In the genomic region with DNA sequence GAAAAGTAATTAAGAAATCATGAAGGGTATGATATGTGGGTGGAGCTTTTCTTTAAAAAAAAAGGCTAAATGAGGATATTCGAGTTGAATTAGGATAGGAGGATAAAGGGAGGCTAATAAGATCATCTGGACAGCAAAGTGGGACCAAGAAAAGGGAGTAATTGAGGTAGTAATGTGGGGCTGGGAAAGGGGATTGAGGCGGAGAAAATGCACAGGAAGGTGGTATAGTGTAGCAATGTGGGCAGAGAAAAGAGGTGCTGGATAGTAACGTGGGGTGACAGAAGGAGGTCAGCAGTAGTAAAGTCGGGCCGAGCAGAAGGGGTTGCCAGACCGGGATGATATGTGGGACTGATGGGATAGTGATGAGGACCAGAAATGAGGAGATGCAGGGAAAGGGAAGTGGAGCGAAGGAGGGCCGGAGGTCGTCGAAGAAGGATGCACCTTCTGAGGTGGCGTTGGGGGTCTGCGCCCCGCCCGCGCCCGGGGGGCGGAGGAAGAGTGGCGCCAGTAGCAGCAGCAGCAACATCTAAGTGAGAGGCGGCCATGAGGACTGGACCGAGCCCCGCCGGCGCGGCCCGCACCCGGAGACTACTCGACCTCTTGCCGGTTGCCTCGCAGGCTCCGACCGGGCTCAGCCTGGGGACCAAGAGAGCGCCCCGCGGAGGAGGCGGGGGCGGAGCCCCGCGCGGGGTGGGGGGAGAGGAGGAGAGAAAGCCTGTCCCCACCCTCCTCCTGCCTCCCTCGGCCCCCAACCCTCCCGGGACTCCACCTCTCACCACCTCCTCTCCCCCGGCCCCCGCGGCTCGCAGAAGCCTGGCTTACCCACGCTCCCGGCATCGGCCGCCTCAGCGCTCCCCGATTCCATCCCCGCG, we compare ENCODE assay signal across 8 cellular contexts. TPM values are rescaled to one million over a fixed set of nuclear protein-coding genes. Genes with fewer than 3 reads are reported as not detected.
DNase-seq lines count a peak whose midpoint lies in the region; TF ChIP-seq lines count a peak whose summit lies in the region.

No MANE protein-coding gene starts in this region.

- peaks cover 29% of the 10 kb centered on the region for H3K4me1 ChIP-seq in CD8-positive, alpha-beta memory T cell (ENCODE audit: insufficient read depth, low read length)
- H3K4me1 ChIP-seq in HAP-1: peaks cover 14% of the 10 kb centered on the region

- H3K36me3 Mint-ChIP-seq in CD8-positive, alpha-beta memory T cell: peaks cover 0 to 2% (median 1%) of the 10 kb centered on the region in 3 donors

- peak overlapping the region; percentile 66 for H3K4me3 ChIP-seq in CD8-positive, alpha-beta memory T cell (ENCODE audit: low read length)
- H3K4me3 ChIP-seq in HAP-1 (peak overlapping the region; percentile 67), epithelial cell of esophagus (ENCODE audit: low read length) (peak overlapping the region; percentile 57)

- CTCF ChIA-PET in CD8-positive, alpha-beta memory T cell (lab: Charles Lee): interaction anchor here (1.0 to 8.4 kb wide), 6 partner anchors 10 to 22 kb away, joined by 4 to 34 read pairs (median 8); no protein-coding TSS in a partner anchor

- H3K27ac Mint-ChIP-seq in CD8-positive, alpha-beta memory T cell: peak overlapping the region; percentile 1 to 93 (median 65)

- peaks cover 3 to 17% of the 10 kb centered on the region in 2 donors for H3K27me3 Mint-ChIP-seq in CD8-positive, alpha-beta memory T cell

- H3K36me3 ChIP-seq in CD8-positive, alpha-beta memory T cell (ENCODE audit: insufficient read depth, low read length): no peaks in the 10 kb centered on the region
- H3K36me3 ChIP-seq in HAP-1 (replicated peaks): no peaks in the 10 kb centered on the region

- peak; percentile 45 to 77 (median 61) for DNase-seq in CD8-positive, alpha-beta memory T cell
- DNase-seq in HAP-1 (ENCODE audit: low spot score in 2 of 2) (peak; percentile 67 to 87), NCI-H2227 treated with DMSO at 0.1 percent for 48 hours (lab: John Stamatoyannopoulos, UW) (peak; percentile 73), epithelial cell of esophagus (ENCODE audit: low read depth) (peak; percentile 40), midbrain (lab: John Stamatoyannopoulos, UW) (peak; percentile 37), mucosa of gallbladder (ENCODE audit: low spot score) (no peak)
- peak; percentile 70 for DNase-seq in activated CD8-positive, alpha-beta memory T cell treated with anti-CD3 and anti-CD28 coated beads, Interleukin-2, amount 50 U/mL, for 4 hours
- DNase-seq in stimulated activated naive CD4-positive, alpha-beta T cell treated with Interleukin-2 at 50 U/mL for 16 hours (lab: John Stamatoyannopoulos, UW): peak; percentile 50

- in situ Hi-C loops in HAP-1 (cut with MboI; ENCODE audit: low sequenced_read_pairs): no loop called here

- peak overlapping the region; percentile 0 for H3K27ac ChIP-seq in CD8-positive, alpha-beta memory T cell (ENCODE audit: low read depth, low read length)

- no peaks in the 10 kb centered on the region for H3K9me3 ChIP-seq in CD8-positive, alpha-beta memory T cell (ENCODE audit: low read length)
- H3K9me3 ChIP-seq in HAP-1: no peaks in the 10 kb centered on the region

- peaks cover 38 to 49% (median 39%) of the 10 kb centered on the region in 3 donors for H3K4me1 Mint-ChIP-seq in CD8-positive, alpha-beta memory T cell

- peak overlapping the region; percentile 83 to 97 (median 89) for H3K4me3 Mint-ChIP-seq in CD8-positive, alpha-beta memory T cell

- POLR2A ChIA-PET in CD8-positive, alpha-beta memory T cell (lab: Charles Lee): interaction anchor here (1.8 kb wide), 1 partner anchor 18 kb away, joined by 9 read pairs; no protein-coding TSS in a partner anchor

- H3K9me3 Mint-ChIP-seq in CD8-positive, alpha-beta memory T cell: no peaks in the 10 kb centered on the region

- no peak for TF ChIP-seq CTCF in epithelial cell of esophagus (IDR thresholded peaks at IDR 0.05; ENCODE audit: insufficient read depth, low read depth, low read length, missing control alignments)

- H3K27me3 ChIP-seq in CD8-positive, alpha-beta memory T cell (ENCODE audit: insufficient read depth, low read length, poor library complexity, severe bottlenecking): peaks cover 4% of the 10 kb centered on the region
- H3K27me3 ChIP-seq in HAP-1 (ENCODE audit: low read depth): no peaks in the 10 kb centered on the region

RNA-seq across cellular contexts. Expression of gene GABBR1, which starts 0.9 kb away (rescaled TPM):
- total RNA-seq in CD8-positive, alpha-beta memory T cell: 1 to 10 TPM; 8.3 to 8.8 TPM
- 0.45 TPM for polyA plus RNA-seq in CD8-positive, alpha-beta memory T cell
- total RNA-seq in mucosa of gallbladder: 52.4 TPM

RNA-seq across cellular contexts. Expression of gene MOG, which starts 24.8 kb away (rescaled TPM):
- not detected for total RNA-seq in CD8-positive, alpha-beta memory T cell
- polyA plus RNA-seq in CD8-positive, alpha-beta memory T cell: not detected
- not detected for total RNA-seq in mucosa of gallbladder

RNA-seq across cellular contexts. Expression of gene OR2H2, which starts 47.2 kb away (rescaled TPM):
- not detected for total RNA-seq in CD8-positive, alpha-beta memory T cell
- not detected for polyA plus RNA-seq in CD8-positive, alpha-beta memory T cell
- total RNA-seq in mucosa of gallbladder: not detected

RNA-seq across cellular contexts. Expression of gene ZFP57, which starts 48.9 kb away (rescaled TPM):
- total RNA-seq in CD8-positive, alpha-beta memory T cell: 1 to 10 TPM; 9.0 to 9.2 TPM
- polyA plus RNA-seq in CD8-positive, alpha-beta memory T cell: 2.2 TPM
- 0.12 TPM for total RNA-seq in mucosa of gallbladder
